Comparison of ENCODE assay signal across 28 cellular contexts in genomic region chr14:93996130-93996695, GRCh38. TPM values are rescaled to one million over a fixed set of nuclear protein-coding genes. Genes with fewer than 3 reads are reported as not detected.
A peak's percentile ranks its signal among the peaks of the same experiment; 100 is the strongest.
DNase-seq lines count a peak whose midpoint lies in the region; ATAC-seq and TF ChIP-seq lines count a peak whose summit lies in the region.
"Had no signal": no experiment of that assay in that cellular context is flagged by ENCODE, and none has a peak within 500 bp of the region (broad histone marks: within the 10 kb centered on the region; RNA-seq: fewer than 3 reads in every experiment).

No MANE protein-coding gene starts in this region.

- DNase-seq in SK-N-SH, result no peak
- no peak for DNase-seq in WTC11 (ENCODE audit: low spot score)
- DNase-seq in iPS-NIHi7 (ENCODE audit: extremely low spot score), result peak; percentile 31
- no peak for DNase-seq in T-helper 9 cell
- DNase-seq: activated T-cell treated with anti-CD3 and anti-CD28 coated beads, Interleukin-2, amount 50 U/mL, for 1 hour; CD4-positive, alpha-beta T cell; DMS 273 treated with DMSO at 0.1 percent for 48 hours; NCI-H1092 treated with DMSO at 0.1 percent for 48 hours; NCI-H2029; NCI-H748 treated with DMSO at 0.1 percent for 48 hours; stimulated activated CD4-positive, alpha-beta T cell treated with anti-CD3 and anti-CD28 coated beads, Interleukin-2, amount 100 ng/mL, for 48 hours; stimulated activated naive CD4-positive, alpha-beta T cell; trophoblast cell had no signal

- 0 out of 2 replicates have a peak overlapping the region, but pooled peaks have one; percentile 69 for H3K4me2 ChIP-seq in SK-N-SH

- no peak for TF ChIP-seq EP300 in SK-N-SH (IDR thresholded peaks at IDR 0.05; ENCODE audit: borderline replicate concordance in 1 of 2, low read depth in 1 of 2, low read length in 1 of 2)

- no peaks in the 10 kb centered on the region for H4K20me1 ChIP-seq in SK-N-SH (ENCODE audit: insufficient read depth)

- no peaks in the 10 kb centered on the region for H3K79me2 ChIP-seq in SK-N-SH (ENCODE audit: insufficient read depth)

- H3K27me3 Mint-ChIP-seq in WTC11 (ENCODE audit: low read depth), result no peaks in the 10 kb centered on the region
- H3K27me3 Mint-ChIP-seq: CD4-positive, alpha-beta T cell had no signal

- no peak overlapping the region for H2AFZ ChIP-seq in SK-N-SH (ENCODE audit: low read depth)

- peaks cover 6% of the 10 kb centered on the region; the same call in 1 of the 2 replicates for H3K4me1 Mint-ChIP-seq in WTC11

- TF ChIP-seq CTCF in SK-N-SH (IDR thresholded peaks at IDR 0.05) (no peak), WTC11 (IDR thresholded peaks at IDR 0.05) (no peak)

- H3K36me3 Mint-ChIP-seq in WTC11, result no peaks in the 10 kb centered on the region

- WGBS in SK-N-SH (ENCODE audit: low lambda C conversion rate), result 87% methylated on average over 3 of the region's 8 CpGs

- H3K27me3 ChIP-seq in SK-N-SH (ENCODE audit: insufficient read depth) (no peaks in the 10 kb centered on the region), skeletal muscle tissue (ENCODE audit: control insufficient read depth in 3 of 3, insufficient read depth in 3 of 3, low read length in 3 of 3) (peaks cover 0 to 9% (median 0%) of the 10 kb centered on the region in 3 donors)

- H3K4me3 ChIP-seq in SK-N-SH (ENCODE audit: low read depth in 2 of 2, low read length in 1 of 2) (no peak overlapping the region), skeletal muscle tissue (ENCODE audit: low read length in 3 of 3) (peak overlapping the region in 1 of 3 donors; percentile 35)
- H3K4me3 ChIP-seq: lung, SK-N-MC had no signal

- no peak overlapping the region for H3K27ac Mint-ChIP-seq in WTC11
- H3K27ac Mint-ChIP-seq: activated naive CD4-positive, alpha-beta T cell treated with anti-CD3 and anti-CD28 coated beads for 36 hours; CD4-positive, alpha-beta T cell; dendritic cell treated with granulocyte-macrophage colony-stimulating factor and Interleukin-4, amounts not matched to agents 40 ng/mL and 50 ng/mL, for 4 days had no signal

- no peaks in the 10 kb centered on the region for H3K9me3 Mint-ChIP-seq in WTC11
- H3K9me3 Mint-ChIP-seq: activated naive CD4-positive, alpha-beta T cell treated with anti-CD3 and anti-CD28 coated beads for 36 hours; CD4-positive, alpha-beta T cell; dendritic cell treated with granulocyte-macrophage colony-stimulating factor and Interleukin-4, amounts not matched to agents 40 ng/mL and 50 ng/mL, for 4 days had no signal

- H3K9ac ChIP-seq in SK-N-SH (0 out of 2 replicates have a peak overlapping the region, but pooled peaks have one; percentile 62), skeletal muscle tissue (ENCODE audit: low read depth in 1 of 3, low read length in 3 of 3) (peak overlapping the region; percentile 38 to 82 (median 47))

- CTCF ChIA-PET in SK-N-SH (lab: Yijun Ruan, JAX), result interaction anchor here (1.1 to 11.9 kb wide), 4 partner anchors 10 to 341 kb away, joined by 3 to 219 read pairs (median 4); no protein-coding TSS in a partner anchor
- CTCF ChIA-PET in WTC11 (lab: Charles Lee), result interaction anchor here (0.5 to 9.0 kb wide), 6 partner anchors 12 to 136 kb away, joined by 3 to 230 read pairs (median 4); no protein-coding TSS in a partner anchor

- H3K9me3 ChIP-seq in SK-N-SH, result no peaks in the 10 kb centered on the region
- H3K9me3 ChIP-seq in skeletal muscle tissue (ENCODE audit: control insufficient read depth in 3 of 3, low read length in 3 of 3), result no peaks in the 10 kb centered on the region

- H3K36me3 ChIP-seq in SK-N-SH (replicated peaks in 1 of 2; ENCODE audit: control insufficient read depth in 1 of 2, insufficient read depth in 2 of 2, low read length in 1 of 2) (no peaks in the 10 kb centered on the region), skeletal muscle tissue (ENCODE audit: control insufficient read depth in 3 of 3, insufficient read depth in 3 of 3, low read length in 3 of 3) (no peaks in the 10 kb centered on the region)

- H3K4me1 ChIP-seq in SK-N-SH (ENCODE audit: control insufficient read depth in 1 of 2, insufficient read depth in 2 of 2, low read depth in 1 of 2, low read length in 1 of 2) (peaks cover 0 to 11% of the 10 kb centered on the region in 2 experiments; a peak in 3 of 4 replicates), skeletal muscle tissue (ENCODE audit: control insufficient read depth in 3 of 3, insufficient read depth in 3 of 3, low read length in 3 of 3) (peaks cover 38 to 60% (median 52%) of the 10 kb centered on the region in 3 donors)

- no peaks in the 10 kb centered on the region for H3K9me2 ChIP-seq in SK-N-SH

- H3K27ac ChIP-seq in SK-N-SH (ENCODE audit: low read depth in 2 of 2, low read length in 1 of 2) (peak overlapping the region in 1 of 2 experiments; percentile 90; a peak in 1 of 4 replicates), skeletal muscle tissue (ENCODE audit: low read depth, low read length) (peak overlapping the region; percentile 84)
- H3K27ac ChIP-seq: 22Rv1, SK-N-MC had no signal

- POLR2A ChIA-PET in SK-N-SH (lab: Yijun Ruan, JAX) (no interaction called here), WTC11 (lab: Charles Lee) (no interaction called here)

- H3F3A ChIP-seq in SK-N-SH (replicated peaks; ENCODE audit: insufficient read depth), result peaks cover 10% of the 10 kb centered on the region

- TF ChIP-seq RAD21 in SK-N-SH (IDR thresholded peaks at IDR 0.05; ENCODE audit: low read length), result no peak

- ATAC-seq in SK-N-SH treated with all-trans-retinoic acid at 6 μM for 48 hours (no peak), WTC11 (peak; percentile 22), GM18873 (IDR thresholded peaks at IDR 0.05; ENCODE audit: low FRiP score, unreplicated experiment) (no peak), HG03469 (IDR thresholded peaks at IDR 0.05; ENCODE audit: unreplicated experiment) (no peak)

- H3K4me3 Mint-ChIP-seq in WTC11, result no peak overlapping the region
- H3K4me3 Mint-ChIP-seq: activated naive CD4-positive, alpha-beta T cell treated with anti-CD3 and anti-CD28 coated beads for 36 hours; CD4-positive, alpha-beta T cell; dendritic cell treated with granulocyte-macrophage colony-stimulating factor and Interleukin-4, amounts not matched to agents 40 ng/mL and 50 ng/mL, for 4 days had no signal

TF ChIP-seq in SK-N-SH, 30 proteins besides CTCF, POLR2A, EP300 and RAD21 (continues in another document):
- TF ChIP-seq PBX3 (IDR thresholded peaks at IDR 0.05) (no peak), RXRA (IDR thresholded peaks at IDR 0.05; ENCODE audit: borderline replicate concordance, low read depth) (no peak), MXI1 (IDR thresholded peaks at IDR 0.05; ENCODE audit: low read depth, low read length) (no peak), JUND (IDR thresholded peaks at IDR 0.05) (no peak)

TF ChIP-seq in SK-N-SH treated with all-trans-retinoic acid at 6 μM for 48 hours, 23 proteins besides CTCF, POLR2A, EP300 and RAD21 (continues in another document):
- no peak for TF ChIP-seq POU6F1 (CRISPR knock-in tag; IDR thresholded peaks at IDR 0.05; ENCODE audit: borderline replicate concordance, low read depth)
- no peak for TF ChIP-seq RARB (CRISPR knock-in tag; IDR thresholded peaks at IDR 0.05)

TF ChIP-seq in WTC11, 78 proteins besides CTCF, POLR2A, EP300 and RAD21 (continues in another document):
- TF ChIP-seq ZNF512 (CRISPR knock-in tag; IDR thresholded peaks at IDR 0.05; ENCODE audit: borderline replicate concordance) (no peak), SMAD4 (CRISPR knock-in tag; IDR thresholded peaks at IDR 0.05) (no peak), HMGA2 (CRISPR knock-in tag; IDR thresholded peaks at IDR 0.05) (no peak), TCF7 (CRISPR knock-in tag; IDR thresholded peaks at IDR 0.05; ENCODE audit: low read depth) (no peak), GTF2I (CRISPR knock-in tag; conservative IDR thresholded peaks at IDR 0.05) (no peak), NR1H2 (CRISPR knock-in tag; IDR thresholded peaks at IDR 0.05) (no peak)

RNA-seq across cellular contexts. Expression of gene CCDC197, which starts 0.9 kb away (rescaled TPM):
- not detected in 2 replicates for polyA plus RNA-seq in SK-N-SH (2012; rRNA removed)
- not detected in 2 replicates for polyA plus RNA-seq in SK-N-SH (2012; cell fraction: cytosol; rRNA removed)
- not detected in 2 replicates for polyA plus RNA-seq in SK-N-SH (2012; cell fraction: nucleus; rRNA removed)
- total RNA-seq in WTC11 (2021) (not detected in 3 replicates), skeletal muscle tissue (not detected)
- total RNA-seq: activated naive CD4-positive, alpha-beta T cell treated with anti-CD3 and anti-CD28 coated beads for 36 hours; CD4-positive, alpha-beta T cell; fibroblast of lung; IMR-90; kidney epithelial cell; lung; RPMI7951; T-helper 2 cell treated with Interferon-gamma antibody and Interleukin-4, amounts not matched to agents 100 ng/mL and 5 ng/mL, for 36 hours had no signal
- polyA plus RNA-seq: aorta, fibroblast of lung, IMR-90, lung had no signal

RNA-seq across cellular contexts. Expression of gene ASB2, which starts 19.8 kb away (rescaled TPM):
- 0.13 and 0.15 TPM in 2 replicates for polyA plus RNA-seq in SK-N-SH (2012; rRNA removed)
- 0.01 and 0.03 TPM in 2 replicates for polyA plus RNA-seq in SK-N-SH (2012; cell fraction: cytosol; rRNA removed)
- polyA plus RNA-seq in SK-N-SH (2012; cell fraction: nucleus; rRNA removed), result 0.20 and 0.33 TPM in 2 replicates
- total RNA-seq in WTC11 (2021) (0.37 to 0.73 TPM (median 0.71 TPM) in 3 replicates), skeletal muscle tissue (16.2 TPM)

RNA-seq across cellular contexts. Expression of gene OTUB2, which starts 29.9 kb away (rescaled TPM):
- polyA plus RNA-seq in SK-N-SH (2012; rRNA removed), result 1.3 and 1.4 TPM in 2 replicates
- 0.93 and 1.3 TPM in 2 replicates for polyA plus RNA-seq in SK-N-SH (2012; cell fraction: cytosol; rRNA removed)
- 1.6 and 1.9 TPM in 2 replicates for polyA plus RNA-seq in SK-N-SH (2012; cell fraction: nucleus; rRNA removed)
- 3.5 to 4.5 TPM (median 3.9 TPM) in 3 replicates for total RNA-seq in WTC11 (2021)
- total RNA-seq in skeletal muscle tissue, result 1.0 TPM
- total RNA-seq: CD4-positive, alpha-beta T cell had no signal
- polyA plus RNA-seq: aorta had no signal
